Comparison of ENCODE assay signal across 9 cellular contexts in genomic region chr4:71732706-71733105, GRCh38. TPM values are rescaled to one million over a fixed set of nuclear protein-coding genes. Genes with fewer than 3 reads are reported as not detected.
DNase-seq lines count a peak whose midpoint lies in the region; ATAC-seq and TF ChIP-seq lines count a peak whose summit lies in the region.
"Had no signal": no experiment of that assay in that cellular context is flagged by ENCODE, and none has a peak within 500 bp of the region (broad histone marks: within the 10 kb centered on the region; RNA-seq: fewer than 3 reads in every experiment).

No MANE protein-coding gene starts in this region.

- TF ChIP-seq CTCF in fibroblast of the aortic adventitia (IDR thresholded peaks at IDR 0.05; ENCODE audit: insufficient read depth, low read length) (peak; percentile 36), testis (IDR thresholded peaks at IDR 0.05) (peak in 2 of 3 experiments; percentile 11 to 19), gastrocnemius medialis (IDR thresholded peaks at IDR 0.05 in 4 of 5, conservative IDR thresholded peaks at IDR 0.05 in 1 of 5) (no peak)

- in situ Hi-C loops in gastrocnemius medialis (cut with MboI; ENCODE audit: low sequenced_read_pairs in 4 of 4): no loop called here

- H3K27ac ChIP-seq in testis (no peak overlapping the region), gastrocnemius medialis (no peak overlapping the region)

- intact Hi-C loops in testis (cut with DNase I; ENCODE audit: low total_unique reads) (no loop called here), gastrocnemius medialis (cut with DNase I; ENCODE audit: low total_unique reads) (no loop called here)

- H3K4me1 ChIP-seq in testis: no peaks in the 10 kb centered on the region
- no peaks in the 10 kb centered on the region for H3K4me1 ChIP-seq in gastrocnemius medialis

- H3K27me3 ChIP-seq in testis (no peaks in the 10 kb centered on the region), gastrocnemius medialis (no peaks in the 10 kb centered on the region)

- WGBS in testis, 2 donors: 83 to 84% methylated on average over 2 of the region's 2 CpGs

- no peak for ATAC-seq in gastrocnemius medialis
- no peak for ATAC-seq in GM19467 (IDR thresholded peaks at IDR 0.05; ENCODE audit: unreplicated experiment)

- H3K9me3 ChIP-seq in testis (no peaks in the 10 kb centered on the region), gastrocnemius medialis (no peaks in the 10 kb centered on the region)

- H3K4me3 ChIP-seq in fibroblast of the aortic adventitia (ENCODE audit: low read depth, low read length) (no peak overlapping the region), testis (no peak overlapping the region), gastrocnemius medialis (no peak overlapping the region)

- TF ChIP-seq POLR2A in testis (IDR thresholded peaks at IDR 0.05): no peak
- no peak for TF ChIP-seq POLR2A in gastrocnemius medialis (IDR thresholded peaks at IDR 0.05)

- H3K36me3 ChIP-seq in testis (ENCODE audit: low read depth, missing control alignments): no peaks in the 10 kb centered on the region
- H3K36me3 ChIP-seq in gastrocnemius medialis: no peaks in the 10 kb centered on the region

- DNase-seq in NOMO-1 treated with DMSO at 0.1 percent for 48 hours (lab: John Stamatoyannopoulos, UW; ENCODE audit: unreplicated experiment) (peak; percentile 4), NOMO-1 treated with dmso at 0.1 percent for 144 hours (lab: John Stamatoyannopoulos, UW; ENCODE audit: unreplicated experiment) (no peak), OCI-M1 (lab: John Stamatoyannopoulos, UW) (peak; percentile 64), fibroblast of the aortic adventitia (ENCODE audit: low read depth) (peak; percentile 54), testis (no peak), gastrocnemius medialis (no peak), A172 (ENCODE audit: low spot score) (no peak)
- DNase-seq: DMS79 treated with DMSO at 0.1 percent for 48 hours had no signal

RNA-seq across cellular contexts. Expression of gene GC, which starts 51.2 kb away (rescaled TPM):
- total RNA-seq in fibroblast of the aortic adventitia (ENCODE audit: low replicate concordance) (not detected in 2 replicates), testis (not detected), gastrocnemius medialis (1 to 10 TPM in 2 of 4 donors, not detected in 2; 5.1 to 9.8 TPM)
- polyA plus RNA-seq in testis (ENCODE audit: insufficient read depth, low read depth, low replicate concordance): 0.47 TPM
- not detected in 2 replicates for total RNA-seq in A172 (2014; rRNA removed; shearing (Covaris generic))

Comparison
In these comparisons a context has a peak if more than half of its experiments do, and no peak if none do; other contexts are left out.
1. DNase-seq: peak in NOMO-1 treated with DMSO at 0.1 percent for 48 hours (single experiment), OCI-M1 (single experiment) and fibroblast of the aortic adventitia (single experiment); none in NOMO-1 treated with dmso at 0.1 percent for 144 hours (single experiment), testis (single experiment), gastrocnemius medialis (0 of 2) and A172 (single experiment).
2. CTCF ChIP-seq: peak in fibroblast of the aortic adventitia (single experiment) and testis (2 of 3); none in gastrocnemius medialis (0 of 5).